In the genomic region with DNA sequence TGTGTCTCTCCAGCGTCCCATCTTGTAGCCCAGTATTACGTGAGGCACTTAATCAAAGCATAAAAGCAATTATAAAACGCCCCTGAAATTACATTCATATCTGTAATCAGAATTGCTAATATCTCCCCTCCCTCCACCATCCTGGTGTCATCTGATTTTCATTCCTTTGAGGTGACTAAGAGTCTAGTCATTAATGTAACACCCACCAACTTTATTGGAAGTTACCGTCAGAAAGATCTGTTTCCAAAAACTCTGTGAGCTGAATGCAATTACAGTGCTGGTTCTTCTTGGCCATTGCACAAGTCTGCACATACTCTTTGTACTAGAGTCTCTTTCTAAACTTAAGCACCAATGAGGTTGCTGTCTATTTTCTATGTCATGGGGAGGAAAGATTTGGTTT, we compare ENCODE assay signal across 21 cellular contexts. TPM values are rescaled to one million over a fixed set of nuclear protein-coding genes. Genes with fewer than 3 reads are reported as not detected.
A peak's percentile ranks its signal among the peaks of the same experiment; 100 is the strongest.
DNase-seq lines count a peak whose midpoint lies in the region; ATAC-seq and TF ChIP-seq lines count a peak whose summit lies in the region.
"Had no signal": no experiment of that assay in that cellular context is flagged by ENCODE, and none has a peak within 500 bp of the region (broad histone marks: within the 10 kb centered on the region; RNA-seq: fewer than 3 reads in every experiment).

No MANE protein-coding gene starts in this region.

- peak overlapping the region; percentile 14 for H3K9ac ChIP-seq in mesenchymal stem cell (ENCODE audit: low read length)
- H3K9ac ChIP-seq: BLaER1, neural progenitor cell had no signal

- H2BK15ac ChIP-seq in mesenchymal stem cell (ENCODE audit: low read depth, poor library complexity, severe bottlenecking) = no peak overlapping the region

- H3K18ac ChIP-seq in mesenchymal stem cell (ENCODE audit: low read depth in 1 of 2, low read length in 2 of 2) = no peak overlapping the region

- H3K4me3 Mint-ChIP-seq in activated CD4-positive, alpha-beta memory T cell treated with anti-CD3 and anti-CD28 coated beads for 36 hours = no peak overlapping the region
- H3K4me3 Mint-ChIP-seq in activated CD4-positive, alpha-beta memory T cell treated with anti-CD3 and anti-CD28 coated beads, Interleukin-2, amount 10 ng/mL, durations not matched to agents 7 days and 5 days = no peak overlapping the region
- H3K4me3 Mint-ChIP-seq: activated CD8-positive, alpha-beta T cell treated with anti-CD3 and anti-CD28 coated beads for 36 hours; neural progenitor cell had no signal

- CTCF ChIA-PET in activated CD4-positive, alpha-beta memory T cell treated with anti-CD3 and anti-CD28 coated beads for 36 hours (lab: Charles Lee) = interaction anchor here (1.5 to 2.3 kb wide), 2 partner anchors 9 to 11 kb away, joined by 3 to 8 read pairs; partner anchors contain the start of gene MAF
- CTCF ChIA-PET in activated CD4-positive, alpha-beta memory T cell treated with anti-CD3 and anti-CD28 coated beads, Interleukin-2, amount 10 ng/mL, durations not matched to agents 7 days and 5 days (lab: Charles Lee) = no interaction called here

- no peak overlapping the region for H4K8ac ChIP-seq in mesenchymal stem cell (ENCODE audit: low read length)

- no peak overlapping the region for H2BK12ac ChIP-seq in mesenchymal stem cell (ENCODE audit: low read length in 2 of 2)

- no peak for TF ChIP-seq CTCF in choroid plexus epithelial cell (conservative IDR thresholded peaks at IDR 0.05; ENCODE audit: low read depth, low read length)
- TF ChIP-seq CTCF in testis (IDR thresholded peaks at IDR 0.05) = no peak

- H3K36me3 ChIP-seq in mesenchymal stem cell (ENCODE audit: control insufficient read depth in 1 of 2, insufficient read depth in 2 of 2, low read depth in 1 of 2, low read length in 2 of 2) (no peaks in the 10 kb centered on the region), testis (ENCODE audit: low read depth, missing control alignments) (no peaks in the 10 kb centered on the region)
- H3K36me3 ChIP-seq: BLaER1, neural progenitor cell, SJSA1, WERI-Rb-1 had no signal

- ATAC-seq in GM21515 (IDR thresholded peaks at IDR 0.05; ENCODE audit: unreplicated experiment) = no peak
- ATAC-seq: activated CD8-positive, alpha-beta T cell treated with anti-CD3 and anti-CD28 coated beads for 36 hours; left ventricle myocardium superior; mucosa of descending colon had no signal

- TF ChIP-seq POLR2A in testis (IDR thresholded peaks at IDR 0.05) = no peak

- no peak overlapping the region for H2BK120ac ChIP-seq in mesenchymal stem cell (ENCODE audit: low read depth, low read length)

- H3K79me1 ChIP-seq in mesenchymal stem cell (replicated peaks; ENCODE audit: low read length, poor library complexity, severe bottlenecking) = no peaks in the 10 kb centered on the region

- H2AK5ac ChIP-seq in mesenchymal stem cell (ENCODE audit: low read length, severe bottlenecking) = no peak overlapping the region

- POLR2A ChIA-PET in activated CD4-positive, alpha-beta memory T cell treated with anti-CD3 and anti-CD28 coated beads for 36 hours (lab: Charles Lee) = interaction anchor here (1.8 kb wide), 1 partner anchor 27 kb away, joined by 5 read pairs; no protein-coding TSS in a partner anchor
- POLR2A ChIA-PET in activated CD4-positive, alpha-beta memory T cell treated with anti-CD3 and anti-CD28 coated beads, Interleukin-2, amount 10 ng/mL, durations not matched to agents 7 days and 5 days (lab: Charles Lee) = interaction anchor here (1.0 to 2.3 kb wide), 3 partner anchors 9 to 14 kb away, joined by 4 to 10 read pairs (median 5); partner anchors contain the start of gene MAF

- peak overlapping the region; percentile 76 for H3K27ac Mint-ChIP-seq in activated CD4-positive, alpha-beta memory T cell treated with anti-CD3 and anti-CD28 coated beads for 36 hours
- no peak overlapping the region for H3K27ac Mint-ChIP-seq in activated CD4-positive, alpha-beta memory T cell treated with anti-CD3 and anti-CD28 coated beads, Interleukin-2, amount 10 ng/mL, durations not matched to agents 7 days and 5 days
- H3K27ac Mint-ChIP-seq: activated CD8-positive, alpha-beta T cell treated with anti-CD3 and anti-CD28 coated beads for 36 hours; neural progenitor cell had no signal

- no peak overlapping the region for H3K23ac ChIP-seq in mesenchymal stem cell (ENCODE audit: low read length in 2 of 2)

- no peaks in the 10 kb centered on the region for H3K36me3 Mint-ChIP-seq in activated CD4-positive, alpha-beta memory T cell treated with anti-CD3 and anti-CD28 coated beads for 36 hours
- H3K36me3 Mint-ChIP-seq in activated CD4-positive, alpha-beta memory T cell treated with anti-CD3 and anti-CD28 coated beads, Interleukin-2, amount 10 ng/mL, durations not matched to agents 7 days and 5 days (ENCODE audit: low read depth) = peaks cover 6% of the 10 kb centered on the region
- H3K36me3 Mint-ChIP-seq: neural progenitor cell had no signal

- peaks cover 6% of the 10 kb centered on the region for H3K4me1 ChIP-seq in mesenchymal stem cell (ENCODE audit: control insufficient read depth, insufficient read depth, low read depth, low read length)
- no peaks in the 10 kb centered on the region for H3K4me1 ChIP-seq in testis
- H3K4me1 ChIP-seq: BLaER1, Caco-2, neural progenitor cell had no signal

- H3K4ac ChIP-seq in mesenchymal stem cell (ENCODE audit: low read depth in 1 of 2, low read length in 2 of 2) = no peak overlapping the region

- intact Hi-C loops in activated CD4-positive, alpha-beta memory T cell treated with anti-CD3 and anti-CD28 coated beads for 36 hours (cut with micrococcal nuclease) = loop anchor here (1.0 kb wide), 1 partner anchor 15 kb away; no protein-coding TSS in a partner anchor
- intact Hi-C loops in testis (cut with DNase I; ENCODE audit: low total_unique reads) = no loop called here

- no peak overlapping the region for H3K14ac ChIP-seq in mesenchymal stem cell (ENCODE audit: low read length in 2 of 2)

- DNase-seq in activated CD4-positive, alpha-beta memory T cell treated with anti-CD3 and anti-CD28 coated beads for 36 hours = no peak
- no peak for DNase-seq in activated CD4-positive, alpha-beta memory T cell treated with anti-CD3 and anti-CD28 coated beads, Interleukin-2, amount 10 ng/mL, durations not matched to agents 7 days and 5 days
- DNase-seq in LoVo (ENCODE audit: low spot score) = peak; percentile 19
- DNase-seq in choroid plexus epithelial cell (ENCODE audit: low read depth) = peak; percentile 39
- DNase-seq in mesenchymal stem cell = no peak
- no peak for DNase-seq in testis
- no peak for DNase-seq in germinal center (ENCODE audit: low spot score)
- DNase-seq: activated CD8-positive, alpha-beta T cell treated with anti-CD3 and anti-CD28 coated beads for 36 hours; Caco-2; left ventricle myocardium superior; mucosa of descending colon; NCI-H1092 treated with DMSO at 0.1 percent for 48 hours; NCI-H2029 treated with DMSO at 0.1 percent for 48 hours; PC-9; stimulated activated CD4-positive, alpha-beta T cell treated with anti-CD3 and anti-CD28 coated beads, Interleukin-2, amount 100 ng/mL, for 24 hours; stimulated activated naive CD4-positive, alpha-beta T cell treated with Interleukin-2 at 50 U/mL for 16 hours; WERI-Rb-1 had no signal

- H3K27ac ChIP-seq in mesenchymal stem cell (ENCODE audit: low read length, poor library complexity, severe bottlenecking) = peak overlapping the region; percentile 52
- H3K27ac ChIP-seq in testis = no peak overlapping the region
- H3K27ac ChIP-seq: BLaER1, neural progenitor cell, PC-9, SJSA1, WERI-Rb-1 had no signal

- H3K9me3 Mint-ChIP-seq in activated CD4-positive, alpha-beta memory T cell treated with anti-CD3 and anti-CD28 coated beads for 36 hours = no peaks in the 10 kb centered on the region
- H3K9me3 Mint-ChIP-seq in activated CD4-positive, alpha-beta memory T cell treated with anti-CD3 and anti-CD28 coated beads, Interleukin-2, amount 10 ng/mL, durations not matched to agents 7 days and 5 days = no peaks in the 10 kb centered on the region
- H3K9me3 Mint-ChIP-seq: activated CD8-positive, alpha-beta T cell treated with anti-CD3 and anti-CD28 coated beads for 36 hours; neural progenitor cell had no signal

- no peak overlapping the region for H4K91ac ChIP-seq in mesenchymal stem cell (ENCODE audit: low read length)

- H3K27me3 ChIP-seq in mesenchymal stem cell (ENCODE audit: control insufficient read depth in 1 of 2, insufficient read depth in 1 of 2, low read length in 2 of 2) (peaks cover 0 to 5% of the 10 kb centered on the region in 2 experiments), testis (no peaks in the 10 kb centered on the region)
- H3K27me3 ChIP-seq: BLaER1, neural progenitor cell, SJSA1 had no signal

- 77% methylated on average over 4 of the region's 4 CpGs for WGBS in mesenchymal stem cell
- 85 to 89% methylated on average over 4 of the region's 4 CpGs for WGBS in testis, 2 donors

- H3K4me1 Mint-ChIP-seq in activated CD4-positive, alpha-beta memory T cell treated with anti-CD3 and anti-CD28 coated beads for 36 hours (ENCODE audit: low read depth) = peaks cover 63% of the 10 kb centered on the region
- H3K4me1 Mint-ChIP-seq in activated CD4-positive, alpha-beta memory T cell treated with anti-CD3 and anti-CD28 coated beads, Interleukin-2, amount 10 ng/mL, durations not matched to agents 7 days and 5 days = peaks cover 60% of the 10 kb centered on the region
- H3K4me1 Mint-ChIP-seq: neural progenitor cell had no signal

- H3K9me3 ChIP-seq in mesenchymal stem cell (ENCODE audit: control insufficient read depth, low read length) (no peaks in the 10 kb centered on the region), testis (no peaks in the 10 kb centered on the region)
- H3K9me3 ChIP-seq: BLaER1, Caco-2, mucosa of descending colon, SJSA1 had no signal

- H2AFZ ChIP-seq in mesenchymal stem cell (ENCODE audit: low read depth, low read length) = no peak overlapping the region
- H2AFZ ChIP-seq: neural progenitor cell, PC-9 had no signal

- H2BK5ac ChIP-seq in mesenchymal stem cell (ENCODE audit: low read depth, low read length, poor library complexity, severe bottlenecking) = no peak overlapping the region

- H3K4me2 ChIP-seq in mesenchymal stem cell (ENCODE audit: low read length, poor library complexity, severe bottlenecking) = no peak overlapping the region
- H3K4me2 ChIP-seq: BLaER1, neural progenitor cell, PC-9 had no signal

- H3K27me3 Mint-ChIP-seq in activated CD4-positive, alpha-beta memory T cell treated with anti-CD3 and anti-CD28 coated beads for 36 hours = peaks cover 16% of the 10 kb centered on the region
- peaks cover 2% of the 10 kb centered on the region for H3K27me3 Mint-ChIP-seq in activated CD4-positive, alpha-beta memory T cell treated with anti-CD3 and anti-CD28 coated beads, Interleukin-2, amount 10 ng/mL, durations not matched to agents 7 days and 5 days

- H3K4me3 ChIP-seq in choroid plexus epithelial cell (ENCODE audit: low read depth, low read length) (no peak overlapping the region), mesenchymal stem cell (ENCODE audit: insufficient read depth in 1 of 2, low read depth in 1 of 2, low read length in 2 of 2) (no peak overlapping the region), testis (no peak overlapping the region)
- H3K4me3 ChIP-seq: BLaER1, mucosa of descending colon, neural progenitor cell, PC-9, SJSA1 had no signal

RNA-seq across cellular contexts. Expression of gene MAF, which starts 12.5 kb away (rescaled TPM):
- 100 to 1,000 TPM; 345 to 360 TPM for total RNA-seq in activated CD4-positive, alpha-beta memory T cell treated with anti-CD3 and anti-CD28 coated beads for 36 hours
- 100 to 1,000 TPM; 279 to 281 TPM for total RNA-seq in activated CD4-positive, alpha-beta memory T cell treated with anti-CD3 and anti-CD28 coated beads, Interleukin-2, amount 10 ng/mL, durations not matched to agents 7 days and 5 days
- polyA plus RNA-seq in mesenchymal stem cell (2013, experiment 1 of 2) = 32.9 TPM
- polyA plus RNA-seq in mesenchymal stem cell (2013, experiment 2 of 2) = 32.6 TPM
- 100 to 1,000 TPM in 1 of 2 donors, 10 to 100 TPM in 1; 84.6 to 112 TPM for total RNA-seq in testis
- 22.0 TPM for polyA plus RNA-seq in testis (ENCODE audit: insufficient read depth, low read depth, low replicate concordance)
- total RNA-seq: PC-9 had no signal

Comparison
In these comparisons a context has a peak if more than half of its experiments do, and no peak if none do; other contexts are left out.
1. DNase-seq: peak in LoVo (single experiment) and choroid plexus epithelial cell (single experiment); none in activated CD4-positive, alpha-beta memory T cell treated with anti-CD3 and anti-CD28 coated beads for 36 hours (single experiment), activated CD4-positive, alpha-beta memory T cell treated with anti-CD3 and anti-CD28 coated beads, Interleukin-2, amount 10 ng/mL, durations not matched to agents 7 days and 5 days (single experiment), mesenchymal stem cell (single experiment), testis (single experiment) and germinal center (single experiment).